Comparison of ENCODE assay signal across 1 cellular context in genomic region chr5:157033071-157033583, GRCh38.
TF ChIP-seq lines count a peak whose summit lies in the region.

No MANE protein-coding gene starts in this region.

TF ChIP-seq in A549, 52 proteins besides CTCF, POLR2A, EP300 and RAD21 (continued from another document):
- TF ChIP-seq REST (IDR thresholded peaks at IDR 0.05) (no peak), JUNB (IDR thresholded peaks at IDR 0.05) (no peak), RFX5 (IDR thresholded peaks at IDR 0.05) (no peak), FOXS1 (CRISPR knock-in tag; IDR thresholded peaks at IDR 0.05) (no peak), ZFP36 (IDR thresholded peaks at IDR 0.05; ENCODE audit: borderline replicate concordance, partially characterized antibody) (no peak), HOXA7 (CRISPR knock-in tag; IDR thresholded peaks at IDR 0.05) (no peak), MAZ (IDR thresholded peaks at IDR 0.05; ENCODE audit: borderline replicate concordance, low read depth, low read length) (no peak), RNF2 (IDR thresholded peaks at IDR 0.05; ENCODE audit: borderline replicate concordance, low read depth) (no peak), HES2 (IDR thresholded peaks at IDR 0.05) (no peak), NPAS2 (CRISPR knock-in tag; IDR thresholded peaks at IDR 0.05; ENCODE audit: borderline replicate concordance) (no peak), NFE2L2 (conservative IDR thresholded peaks at IDR 0.05; ENCODE audit: low read length) (no peak)
